In the genomic region with DNA sequence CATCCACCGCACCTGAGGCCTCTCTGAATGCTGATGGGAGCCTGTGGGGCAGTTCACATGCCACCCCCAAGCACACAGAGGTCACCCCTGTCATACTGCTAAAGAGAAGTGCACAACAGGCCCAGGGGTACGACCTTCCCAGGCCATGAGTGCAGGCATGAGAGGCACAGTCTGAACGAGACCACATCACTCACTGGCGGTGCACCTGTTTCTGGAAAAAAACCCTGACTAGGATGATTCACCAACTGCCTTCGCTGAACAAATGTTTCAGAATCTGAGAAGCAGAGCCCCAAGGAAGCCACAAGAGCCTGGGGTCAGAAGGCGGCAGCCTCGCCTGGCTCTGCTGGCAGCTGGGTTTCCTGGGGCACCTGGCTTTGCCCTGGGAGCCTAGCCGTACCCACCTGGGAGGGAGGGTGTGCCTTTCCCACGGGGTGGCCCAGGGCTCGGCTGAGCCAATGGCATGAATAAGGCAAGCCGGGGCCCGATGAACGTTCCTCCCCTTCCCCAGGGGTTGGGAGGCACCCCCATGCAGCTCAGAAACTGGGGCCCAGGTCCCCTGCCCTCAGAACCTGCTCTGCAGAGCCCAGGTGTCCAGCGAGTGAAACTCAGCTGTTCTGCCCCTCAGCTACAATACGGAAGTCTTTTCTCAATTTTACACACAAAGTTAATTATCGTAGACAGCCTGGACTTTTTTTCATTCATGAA, we compare ENCODE assay signal across 9 cellular contexts.
DNase-seq lines count a peak whose midpoint lies in the region; ATAC-seq, FAIRE-seq and TF ChIP-seq lines count a peak whose summit lies in the region.
"Had no signal": no experiment of that assay in that cellular context is flagged by ENCODE, and none has a peak within 500 bp of the region (broad histone marks: within the 10 kb centered on the region; RNA-seq: fewer than 3 reads in every experiment).

No MANE protein-coding gene starts in this region.

- no peak overlapping the region for H3K4me3 Mint-ChIP-seq in central memory CD8-positive, alpha-beta T cell
- no peak overlapping the region for H3K4me3 Mint-ChIP-seq in nephron progenitor cell

- H3K27me3 ChIP-seq in heart right ventricle = no peaks in the 10 kb centered on the region
- no peaks in the 10 kb centered on the region for H3K27me3 ChIP-seq in small intestine (ENCODE audit: control insufficient read depth in 2 of 2, insufficient read depth in 2 of 2, low read length in 2 of 2)

- 81 to 86% methylated on average over 16 of the region's 16 CpGs for WGBS in heart right ventricle, 2 donors
- WGBS in small intestine, 3 donors = 13 to 54% (median 26%) methylated on average over 16 of the region's 16 CpGs

- H3K4me1 ChIP-seq in heart right ventricle (peaks cover 25 to 66% (median 53%) of the 10 kb centered on the region in 9 donors), small intestine (ENCODE audit: control insufficient read depth in 2 of 2, insufficient read depth in 1 of 2, low read depth in 1 of 2, low read length in 1 of 2) (peaks cover 9 to 25% of the 10 kb centered on the region in 2 donors)

- TF ChIP-seq CTCF in heart right ventricle (IDR thresholded peaks at IDR 0.05) (no peak), nephron progenitor cell (IDR thresholded peaks at IDR 0.05) (no peak)

- FAIRE-seq in small intestine (lab: Jason Lieb, UNC) = no peak

- H3K9me3 Mint-ChIP-seq in central memory CD8-positive, alpha-beta T cell = no peaks in the 10 kb centered on the region
- H3K9me3 Mint-ChIP-seq in nephron progenitor cell = peaks cover 5% of the 10 kb centered on the region

- ATAC-seq in heart right ventricle = no peak
- ATAC-seq in Right ventricle myocardium inferior = no peak
- ATAC-seq in central memory CD8-positive, alpha-beta T cell (replicated peaks; ENCODE audit: extremely low read depth, poor library complexity, severe bottlenecking) = peak; percentile 53

- intact Hi-C loops in heart right ventricle (cut with DNase I) (loop anchor here in 1 of 10 donors (10.0 kb wide), 1 partner anchor 102 kb away; no protein-coding TSS in a partner anchor), Right ventricle myocardium inferior (cut with DNase I) (no loop called here)

- no peaks in the 10 kb centered on the region for H3K36me3 Mint-ChIP-seq in central memory CD8-positive, alpha-beta T cell (ENCODE audit: insufficient read depth)
- peaks cover 40% of the 10 kb centered on the region for H3K36me3 Mint-ChIP-seq in nephron progenitor cell (ENCODE audit: low read depth)

- H3K36me3 ChIP-seq in heart right ventricle (no peaks in the 10 kb centered on the region), small intestine (ENCODE audit: control insufficient read depth in 2 of 2, insufficient read depth in 2 of 2, low read length in 2 of 2) (no peaks in the 10 kb centered on the region)

- DNase-seq in heart right ventricle (peak in 1 of 2 donors; percentile 3), Right ventricle myocardium inferior (ENCODE audit: missing footprints) (no peak), small intestine (peak; percentile 59), NCI-H2029 (lab: John Stamatoyannopoulos, UW) (no peak), HT-29 (ENCODE audit: low spot score) (no peak), nephron progenitor cell (no peak)
- DNase-seq in activated CD4-positive, CD25-positive, alpha-beta regulatory T cell treated with anti-CD3 and anti-CD28 coated beads, Interleukin-2, amount 50 U/mL, for 72 hours = peak; percentile 61
- DNase-seq in central memory CD8-positive, alpha-beta T cell (ENCODE audit: low spot score in 2 of 2) = peak in 1 of 2 donors; percentile 18

- peak overlapping the region; percentile 61 for H3K27ac Mint-ChIP-seq in central memory CD8-positive, alpha-beta T cell (ENCODE audit: low read depth)
- no peak overlapping the region for H3K27ac Mint-ChIP-seq in nephron progenitor cell

- H3K27me3 Mint-ChIP-seq in central memory CD8-positive, alpha-beta T cell = no peaks in the 10 kb centered on the region
- H3K27me3 Mint-ChIP-seq in nephron progenitor cell (ENCODE audit: low read depth, poor library complexity) = no peaks in the 10 kb centered on the region

- no peak overlapping the region for H3K4me3 ChIP-seq in heart right ventricle
- no peak overlapping the region for H3K4me3 ChIP-seq in small intestine (ENCODE audit: low read depth in 1 of 2, low read length in 2 of 2)

- H3K27ac ChIP-seq in heart right ventricle (peak overlapping the region; percentile 85 to 96 (median 92)), small intestine (ENCODE audit: low read depth in 1 of 2, low read length in 1 of 2) (peak overlapping the region in 1 of 2 donors; percentile 47)
- H3K27ac ChIP-seq: C4-2B had no signal

- H3K9me3 ChIP-seq in heart right ventricle = no peaks in the 10 kb centered on the region
- H3K9me3 ChIP-seq in small intestine (ENCODE audit: control insufficient read depth, low read depth) = no peaks in the 10 kb centered on the region

- peaks cover 31% of the 10 kb centered on the region for H3K4me1 Mint-ChIP-seq in central memory CD8-positive, alpha-beta T cell
- H3K4me1 Mint-ChIP-seq in nephron progenitor cell = peaks cover 77% of the 10 kb centered on the region

Comparison
In these comparisons a context has a peak if more than half of its experiments do, and no peak if none do; other contexts are left out.
1. DNase-seq: peak in activated CD4-positive, CD25-positive, alpha-beta regulatory T cell treated with anti-CD3 and anti-CD28 coated beads, Interleukin-2, amount 50 U/mL, for 72 hours (single experiment) and small intestine (single experiment); none in Right ventricle myocardium inferior (single experiment), NCI-H2029 (single experiment), HT-29 (single experiment) and nephron progenitor cell (single experiment).